12 cellular contexts compared by ENCODE assay signal in genomic region chr2:132632000-132632649, GRCh38. TPM values are rescaled to one million over a fixed set of nuclear protein-coding genes. Genes with fewer than 3 reads are reported as not detected.
DNase-seq lines count a peak whose midpoint lies in the region; TF ChIP-seq lines count a peak whose summit lies in the region.
"Had no signal": no experiment of that assay in that cellular context is flagged by ENCODE, and none has a peak within 500 bp of the region (broad histone marks: within the 10 kb centered on the region; RNA-seq: fewer than 3 reads in every experiment).

No MANE protein-coding gene starts in this region.

- no peaks in the 10 kb centered on the region for H3K27me3 ChIP-seq in NT2/D1 (ENCODE audit: insufficient read depth, insufficient read length)
- no peaks in the 10 kb centered on the region for H3K27me3 ChIP-seq in neural progenitor cell

- H3K9ac ChIP-seq in NT2/D1 (ENCODE audit: insufficient read length, low read depth) (no peak overlapping the region), neural progenitor cell (no peak overlapping the region)

- H3K79me2 ChIP-seq in neural progenitor cell (ENCODE audit: low read depth) = no peaks in the 10 kb centered on the region

- H3K4me2 ChIP-seq in neural progenitor cell = no peak overlapping the region

- no peaks in the 10 kb centered on the region for H3K36me3 ChIP-seq in NT2/D1 (ENCODE audit: insufficient read depth, insufficient read length, low read length)
- no peaks in the 10 kb centered on the region for H3K36me3 ChIP-seq in neural progenitor cell

- H3K27me3 Mint-ChIP-seq in neural progenitor cell (ENCODE audit: insufficient read depth, low read depth) = peaks cover 13% of the 10 kb centered on the region
- no peaks in the 10 kb centered on the region for H3K27me3 Mint-ChIP-seq in activated naive CD4-positive, alpha-beta T cell treated with anti-CD3 and anti-CD28 coated beads, Interleukin-2, amount 10 ng/mL, durations not matched to agents 7 days and 5 days

- no peak for TF ChIP-seq CTCF in fibroblast of mammary gland (conservative IDR thresholded peaks at IDR 0.05; ENCODE audit: control insufficient read depth, insufficient read depth, low read depth, low read length)
- no peak for TF ChIP-seq CTCF in neural progenitor cell (IDR thresholded peaks at IDR 0.05)

- H4K20me1 ChIP-seq in neural progenitor cell (ENCODE audit: low read depth) = no peaks in the 10 kb centered on the region

- DNase-seq in C1 segment of cervical spinal cord (lab: John Stamatoyannopoulos, UW) = peak in 11 of 14 donors; percentile 4 to 68 (median 31)
- peak; percentile 9 for DNase-seq in NT2/D1 (ENCODE audit: low read depth, low spot score)
- peak; percentile 10 for DNase-seq in fibroblast of mammary gland (ENCODE audit: low read depth)
- no peak for DNase-seq in neural progenitor cell (ENCODE audit: low spot score)
- DNase-seq in COLO668 (lab: John Stamatoyannopoulos, UW; ENCODE audit: unreplicated experiment) = no peak
- DNase-seq in DMS153 (lab: John Stamatoyannopoulos, UW) = no peak
- no peak for DNase-seq in stimulated activated naive CD4-positive, alpha-beta T cell (lab: John Stamatoyannopoulos, UW)
- DNase-seq in activated naive CD4-positive, alpha-beta T cell treated with anti-CD3 and anti-CD28 coated beads, Interleukin-2, amount 10 ng/mL, durations not matched to agents 7 days and 5 days = no peak
- DNase-seq: glutamatergic neuron; KG1; NCI-H2171 treated with DMSO at 0.1 percent for 48 hours; stimulated activated CD4-positive, alpha-beta T cell treated with anti-CD3 and anti-CD28 coated beads, Interleukin-12 subunit alpha, Interleukin-12 subunit beta, amount 100 ng/mL, for 4 hours had no signal

- no peak overlapping the region for H3K27ac ChIP-seq in neural progenitor cell

- CTCF ChIA-PET in activated naive CD4-positive, alpha-beta T cell treated with anti-CD3 and anti-CD28 coated beads, Interleukin-2, amount 10 ng/mL, durations not matched to agents 7 days and 5 days (lab: Charles Lee) = no interaction called here

- H3K9me3 ChIP-seq in NT2/D1 (ENCODE audit: insufficient read depth, low read length) (no peaks in the 10 kb centered on the region), neural progenitor cell (ENCODE audit: low read depth) (no peaks in the 10 kb centered on the region)

- no peak overlapping the region for H2AFZ ChIP-seq in neural progenitor cell (replicated peaks)

- peaks cover 45% of the 10 kb centered on the region for H3K4me1 Mint-ChIP-seq in neural progenitor cell
- H3K4me1 Mint-ChIP-seq in activated naive CD4-positive, alpha-beta T cell treated with anti-CD3 and anti-CD28 coated beads, Interleukin-2, amount 10 ng/mL, durations not matched to agents 7 days and 5 days = no peaks in the 10 kb centered on the region

- no peaks in the 10 kb centered on the region for H3F3A ChIP-seq in neural progenitor cell (ENCODE audit: low read depth)

- H3K4me3 Mint-ChIP-seq in neural progenitor cell = peak overlapping the region; percentile 19
- no peak overlapping the region for H3K4me3 Mint-ChIP-seq in activated naive CD4-positive, alpha-beta T cell treated with anti-CD3 and anti-CD28 coated beads, Interleukin-2, amount 10 ng/mL, durations not matched to agents 7 days and 5 days

- H3K4me3 ChIP-seq in NT2/D1 (ENCODE audit: insufficient read length, low read depth) (no peak overlapping the region), fibroblast of mammary gland (ENCODE audit: control insufficient read depth, low read depth, low read length) (no peak overlapping the region), neural progenitor cell (no peak overlapping the region)

- H3K36me3 Mint-ChIP-seq in neural progenitor cell = no peaks in the 10 kb centered on the region
- no peaks in the 10 kb centered on the region for H3K36me3 Mint-ChIP-seq in activated naive CD4-positive, alpha-beta T cell treated with anti-CD3 and anti-CD28 coated beads, Interleukin-2, amount 10 ng/mL, durations not matched to agents 7 days and 5 days

- H3K4me1 ChIP-seq in NT2/D1 (ENCODE audit: insufficient read depth, insufficient read length) (no peaks in the 10 kb centered on the region), neural progenitor cell (peaks cover 4% of the 10 kb centered on the region)

- peak overlapping the region; percentile 87 for H3K27ac Mint-ChIP-seq in neural progenitor cell
- no peak overlapping the region for H3K27ac Mint-ChIP-seq in activated naive CD4-positive, alpha-beta T cell treated with anti-CD3 and anti-CD28 coated beads, Interleukin-2, amount 10 ng/mL, durations not matched to agents 7 days and 5 days

- peaks cover 13% of the 10 kb centered on the region for H3K9me3 Mint-ChIP-seq in neural progenitor cell
- peaks cover 9% of the 10 kb centered on the region for H3K9me3 Mint-ChIP-seq in activated naive CD4-positive, alpha-beta T cell treated with anti-CD3 and anti-CD28 coated beads, Interleukin-2, amount 10 ng/mL, durations not matched to agents 7 days and 5 days

RNA-seq across cellular contexts. Expression of gene LYPD1, which starts 37.9 kb away (rescaled TPM):
- 5.3 and 6.0 TPM in 2 replicates for total RNA-seq in neural progenitor cell (ENCODE audit: low replicate concordance)

Comparison
In these comparisons a context has a peak if more than half of its experiments do, and no peak if none do; other contexts are left out.
1. DNase-seq: peak in C1 segment of cervical spinal cord (11 of 14), NT2/D1 (single experiment) and fibroblast of mammary gland (single experiment); none in neural progenitor cell (single experiment), COLO668 (single experiment), DMS153 (single experiment), stimulated activated naive CD4-positive, alpha-beta T cell (0 of 6) and activated naive CD4-positive, alpha-beta T cell treated with anti-CD3 and anti-CD28 coated beads, Interleukin-2, amount 10 ng/mL, durations not matched to agents 7 days and 5 days (single experiment).